Comparison of ENCODE assay signal across 14 cellular contexts in genomic region chr19:46607441-46607841, GRCh38. TPM values are rescaled to one million over a fixed set of nuclear protein-coding genes. Genes with fewer than 3 reads are reported as not detected.
A peak's percentile ranks its signal among the peaks of the same experiment; 100 is the strongest.
DNase-seq lines count a peak whose midpoint lies in the region; TF ChIP-seq lines count a peak whose summit lies in the region.
"Had no signal": no experiment of that assay in that cellular context is flagged by ENCODE, and none has a peak within 500 bp of the region (broad histone marks: within the 10 kb centered on the region; RNA-seq: fewer than 3 reads in every experiment).

No MANE protein-coding gene starts in this region.

- H3K36me3 Mint-ChIP-seq in neural crest cell (ENCODE audit: low read depth) = peaks cover 9% of the 10 kb centered on the region

- H3K9me2 ChIP-seq in MM.1S (replicated peaks; ENCODE audit: insufficient read depth, low read length) = no peaks in the 10 kb centered on the region

- peaks cover 38% of the 10 kb centered on the region for H3K79me2 ChIP-seq in MM.1S (ENCODE audit: low read length)

- H3K27me3 Mint-ChIP-seq in neural crest cell (ENCODE audit: low read depth) = no peaks in the 10 kb centered on the region

- H4K20me1 ChIP-seq in MM.1S (ENCODE audit: insufficient read depth, low read length) = peaks cover 52% of the 10 kb centered on the region

- H3K27ac ChIP-seq in HEK293 (ENCODE audit: extremely low read depth, low read depth, low read length) (no peak overlapping the region), cingulate gyrus (ENCODE audit: low read depth, low read length) (peak overlapping the region; percentile 76), MM.1S (ENCODE audit: low read length) (no peak overlapping the region)
- H3K27ac ChIP-seq: SJSA1 had no signal

- no peak overlapping the region for H3K4me2 ChIP-seq in MM.1S (ENCODE audit: low read depth, low read length)

- no peak overlapping the region for H3K9ac ChIP-seq in MM.1S (ENCODE audit: low read length)

- no peaks in the 10 kb centered on the region for H3K9me3 Mint-ChIP-seq in neural crest cell
- H3K9me3 Mint-ChIP-seq: activated T-helper 2 cell treated with anti-CD3 and anti-CD28 coated beads, Interferon-gamma antibody, Interleukin-2, Interleukin-4, amounts not matched to agents 10 μg/mL and 5 μg/mL and 100 μg/mL, durations not matched to agents 14 hours and 24 hours and 36 hours had no signal

- peaks cover 26% of the 10 kb centered on the region for H3F3A ChIP-seq in MM.1S (ENCODE audit: insufficient read depth, low read length)

- H3K9me3 ChIP-seq in HEK293 (ENCODE audit: control insufficient read depth, insufficient read depth, low read depth, low read length) = no peaks in the 10 kb centered on the region
- H3K9me3 ChIP-seq in MM.1S (replicated peaks; ENCODE audit: insufficient read depth, low read length) = no peaks in the 10 kb centered on the region
- H3K9me3 ChIP-seq: SJSA1 had no signal

- CTCF ChIA-PET in HEK293 (lab: Yijun Ruan, JAX) = interaction anchor here (1.4 to 3.5 kb wide), 3 partner anchors 10 to 78 kb away, joined by 3 to 23 read pairs (median 17); partner anchors contain the start of gene DACT3

- H3K4me1 ChIP-seq in HEK293 (ENCODE audit: control insufficient read depth, insufficient read depth, low read length) = peaks cover 8% of the 10 kb centered on the region
- peaks cover 30% of the 10 kb centered on the region for H3K4me1 ChIP-seq in MM.1S (ENCODE audit: low read length)

- DNase-seq in NCI-H2171 treated with DMSO at 0.1 percent for 48 hours (lab: John Stamatoyannopoulos, UW) (peak; percentile 51), NCI-H2171 (lab: John Stamatoyannopoulos, UW) (no peak), neural crest cell (ENCODE audit: low read depth, low spot score) (no peak), MM.1S (no peak), NK-92 (lab: John Stamatoyannopoulos, UW; ENCODE audit: unreplicated experiment) (no peak), germinal center (ENCODE audit: low spot score) (no peak)
- DNase-seq: cerebellar nuclear complex, NCI-H524 treated with DMSO at 0.1 percent for 48 hours, small intestine had no signal

- peaks cover 14% of the 10 kb centered on the region for H3K27me3 ChIP-seq in MM.1S (replicated peaks; ENCODE audit: insufficient read depth, low read length)
- H3K27me3 ChIP-seq: SJSA1 had no signal

- H3K27ac Mint-ChIP-seq in neural crest cell (ENCODE audit: unreplicated experiment) = no peak overlapping the region

- POLR2A ChIA-PET in HEK293 (lab: Yijun Ruan, JAX) = no interaction called here

- peaks cover 16% of the 10 kb centered on the region for H3K4me1 Mint-ChIP-seq in neural crest cell

- H3K4me3 Mint-ChIP-seq in neural crest cell = peak overlapping the region; percentile 38

- H3K36me3 ChIP-seq in HEK293 (ENCODE audit: control insufficient read depth in 2 of 2, insufficient read depth in 1 of 2, low read length in 2 of 2) = peaks cover 37 to 76% of the 10 kb centered on the region in 2 experiments
- H3K36me3 ChIP-seq in MM.1S (replicated peaks; ENCODE audit: insufficient read depth, low read length) = peaks cover 11% of the 10 kb centered on the region; the same call in 1 of the 2 replicates

- H3K4me3 ChIP-seq in HEK293 (ENCODE audit: low read depth, low read length) = no peak overlapping the region
- no peak overlapping the region for H3K4me3 ChIP-seq in MM.1S (ENCODE audit: low read length)
- H3K4me3 ChIP-seq: SJSA1 had no signal

- no peak for TF ChIP-seq CTCF in HEK293 (tag by site-specific recombination; IDR thresholded peaks at IDR 0.05)
- no peak for TF ChIP-seq CTCF in neural crest cell (conservative IDR thresholded peaks at IDR 0.05)
- TF ChIP-seq CTCF in MM.1S (IDR thresholded peaks at IDR 0.05; ENCODE audit: low read length) = no peak

- no peak overlapping the region for H2AFZ ChIP-seq in MM.1S (ENCODE audit: low read length)

TF ChIP-seq in HEK293, 187 proteins besides CTCF, POLR2A, EP300 and RAD21:
- TF ChIP-seq ZSCAN18 (tag by site-specific recombination; IDR thresholded peaks at IDR 0.05) (no peak), ZNF76 (tag by site-specific recombination; IDR thresholded peaks at IDR 0.05; ENCODE audit: borderline replicate concordance, low read depth) (no peak), ZNF223 (tag by site-specific recombination; IDR thresholded peaks at IDR 0.05) (no peak), ZNF324 (tag by site-specific recombination; IDR thresholded peaks at IDR 0.05) (no peak), EGR2 (tag by site-specific recombination; IDR thresholded peaks at IDR 0.05; ENCODE audit: low read depth) (peak; percentile 91), ZFHX2 (tag by site-specific recombination; conservative IDR thresholded peaks at IDR 0.05) (peak; percentile 79), OVOL3 (tag by site-specific recombination; IDR thresholded peaks at IDR 0.05) (no peak), ZNF768 (tag by site-specific recombination; IDR thresholded peaks at IDR 0.05) (no peak), ZBTB44 (tag by site-specific recombination; IDR thresholded peaks at IDR 0.05) (no peak), ZNF843 (tag by site-specific recombination; IDR thresholded peaks at IDR 0.05) (no peak), ZNF354C (tag by site-specific recombination; IDR thresholded peaks at IDR 0.05; ENCODE audit: borderline replicate concordance, low read depth) (no peak)

RNA-seq across cellular contexts. Expression of gene CALM3, which starts 6.3 kb away (rescaled TPM):
- 436 TPM in 2 replicates for total RNA-seq in neural crest cell

RNA-seq across cellular contexts. Expression of gene PTGIR, which starts 17.4 kb away (rescaled TPM):
- not detected in 2 replicates for total RNA-seq in neural crest cell
- total RNA-seq: SJSA1 had no signal

RNA-seq across cellular contexts. Expression of gene GNG8, which starts 28.6 kb away (rescaled TPM):
- total RNA-seq in neural crest cell = not detected in 2 replicates
- total RNA-seq: myocyte, SJSA1 had no signal

RNA-seq across cellular contexts. Expression of gene DACT3, which starts 53.5 kb away (rescaled TPM):
- total RNA-seq in neural crest cell = 6.5 and 7.4 TPM in 2 replicates
